Comparison of ENCODE assay signal across 15 cellular contexts in the genomic region with DNA sequence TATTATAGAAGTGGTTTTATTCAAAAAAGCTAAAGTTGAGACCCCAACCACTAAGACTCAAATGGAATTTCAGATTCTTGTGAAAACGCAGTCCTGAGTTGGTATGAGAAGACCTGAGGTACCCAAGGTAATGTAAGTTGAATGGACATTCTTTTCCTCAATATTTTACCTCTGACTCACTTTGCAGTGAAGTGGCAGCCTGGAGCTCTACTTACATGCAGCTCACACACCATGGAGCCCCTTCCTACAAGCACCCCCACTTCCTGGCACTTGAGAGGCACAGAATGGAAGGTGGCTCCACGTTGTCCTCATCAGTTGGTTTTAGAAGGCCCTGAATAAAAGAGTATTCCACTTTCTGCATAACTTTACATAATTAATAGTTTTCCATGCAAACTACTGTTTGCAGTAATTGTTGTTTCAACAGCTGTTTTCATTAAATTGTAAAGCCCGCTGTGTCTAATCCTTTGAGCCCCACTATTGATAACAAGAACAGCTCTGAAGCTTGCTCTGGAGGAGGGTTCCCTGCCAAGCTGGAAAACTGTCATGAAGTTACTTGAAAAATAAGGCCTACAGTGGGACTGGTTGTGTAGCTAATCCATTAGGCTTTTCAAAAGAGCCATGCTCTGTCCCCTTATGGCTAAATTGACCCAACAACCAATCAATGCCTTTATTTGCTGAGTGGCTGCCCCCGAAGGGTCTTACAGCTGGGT.
DNase-seq lines count a peak whose midpoint lies in the region; ATAC-seq, FAIRE-seq and TF ChIP-seq lines count a peak whose summit lies in the region.
"Had no signal": no experiment of that assay in that cellular context is flagged by ENCODE, and none has a peak within 500 bp of the region (broad histone marks: within the 10 kb centered on the region; RNA-seq: fewer than 3 reads in every experiment).

No MANE protein-coding gene starts in this region.

- H3K4me3 ChIP-seq in choroid plexus epithelial cell (ENCODE audit: low read depth, low read length): no peak overlapping the region
- H3K4me3 ChIP-seq: coronary artery, ovary, uterus had no signal

- peak; percentile 30 for DNase-seq in 8988T
- peak; percentile 34 for DNase-seq in HTR-8/SVneo (ENCODE audit: insufficient read length, low spot score)
- peak; percentile 23 for DNase-seq in choroid plexus epithelial cell (ENCODE audit: low read depth)
- no peak for DNase-seq in putamen (ENCODE audit: low spot score)
- DNase-seq in activated T-helper 2 cell treated with anti-CD3 and anti-CD28 coated beads, Interferon-gamma antibody, Interleukin-2, Interleukin-4, amounts not matched to agents 10 μg/mL and 5 μg/mL and 100 μg/mL, durations not matched to agents 14 hours and 24 hours and 36 hours (ENCODE audit: low spot score): no peak
- DNase-seq: NCI-H524 treated with DMSO at 0.1 percent for 48 hours, ovary, SHP77 treated with DMSO at 0.1 percent for 48 hours, uterus had no signal

- FAIRE-seq in HTR-8/SVneo (lab: Jason Lieb, UNC): no peak
- FAIRE-seq: H1 had no signal

- H3K9me3 Mint-ChIP-seq in activated T-helper 2 cell treated with anti-CD3 and anti-CD28 coated beads, Interferon-gamma antibody, Interleukin-2, Interleukin-4, amounts not matched to agents 10 μg/mL and 5 μg/mL and 100 μg/mL, durations not matched to agents 14 hours and 24 hours and 36 hours: no peaks in the 10 kb centered on the region
- H3K9me3 Mint-ChIP-seq: activated naive CD4-positive, alpha-beta T cell treated with anti-CD3 and anti-CD28 coated beads, Interleukin-2, amount 50 U/mL, for 72 hours had no signal

- ATAC-seq in HG03139 (IDR thresholded peaks at IDR 0.05; ENCODE audit: unreplicated experiment): no peak
- ATAC-seq in GM21619 (IDR thresholded peaks at IDR 0.05; ENCODE audit: unreplicated experiment): no peak
- ATAC-seq: activated naive CD4-positive, alpha-beta T cell treated with anti-CD3 and anti-CD28 coated beads, Interleukin-2, amount 50 U/mL, for 72 hours had no signal

- H3K4me1 Mint-ChIP-seq in activated T-helper 2 cell treated with anti-CD3 and anti-CD28 coated beads, Interferon-gamma antibody, Interleukin-2, Interleukin-4, amounts not matched to agents 10 μg/mL and 5 μg/mL and 100 μg/mL, durations not matched to agents 14 hours and 24 hours and 36 hours (ENCODE audit: low read depth): no peaks in the 10 kb centered on the region

- no peaks in the 10 kb centered on the region for H3K27me3 ChIP-seq in layer of hippocampus (ENCODE audit: control insufficient read depth, insufficient read depth, low read length)
- H3K27me3 ChIP-seq: ovary, uterus had no signal

- no peak overlapping the region for H3K27ac Mint-ChIP-seq in activated T-helper 2 cell treated with anti-CD3 and anti-CD28 coated beads, Interferon-gamma antibody, Interleukin-2, Interleukin-4, amounts not matched to agents 10 μg/mL and 5 μg/mL and 100 μg/mL, durations not matched to agents 14 hours and 24 hours and 36 hours
- H3K27ac Mint-ChIP-seq: activated naive CD4-positive, alpha-beta T cell treated with anti-CD3 and anti-CD28 coated beads, Interleukin-2, amount 50 U/mL, for 72 hours had no signal

- H3K27ac ChIP-seq in layer of hippocampus (ENCODE audit: low read depth, low read length): peak overlapping the region; percentile 64
- H3K27ac ChIP-seq: ovary, uterus had no signal

- no peaks in the 10 kb centered on the region for H3K36me3 Mint-ChIP-seq in activated T-helper 2 cell treated with anti-CD3 and anti-CD28 coated beads, Interferon-gamma antibody, Interleukin-2, Interleukin-4, amounts not matched to agents 10 μg/mL and 5 μg/mL and 100 μg/mL, durations not matched to agents 14 hours and 24 hours and 36 hours (ENCODE audit: low read depth)
- H3K36me3 Mint-ChIP-seq: activated naive CD4-positive, alpha-beta T cell treated with anti-CD3 and anti-CD28 coated beads, Interleukin-2, amount 50 U/mL, for 72 hours had no signal

- intact Hi-C loops in activated T-helper 2 cell treated with anti-CD3 and anti-CD28 coated beads, Interferon-gamma antibody, Interleukin-2, Interleukin-4, amounts not matched to agents 10 μg/mL and 5 μg/mL and 100 μg/mL, durations not matched to agents 14 hours and 24 hours and 36 hours (cut with micrococcal nuclease): no loop called here

- TF ChIP-seq CTCF in choroid plexus epithelial cell (conservative IDR thresholded peaks at IDR 0.05; ENCODE audit: low read depth, low read length): no peak

- no peaks in the 10 kb centered on the region for H3K27me3 Mint-ChIP-seq in activated T-helper 2 cell treated with anti-CD3 and anti-CD28 coated beads, Interferon-gamma antibody, Interleukin-2, Interleukin-4, amounts not matched to agents 10 μg/mL and 5 μg/mL and 100 μg/mL, durations not matched to agents 14 hours and 24 hours and 36 hours (ENCODE audit: low read depth)

- no peak overlapping the region for H3K4me3 Mint-ChIP-seq in activated T-helper 2 cell treated with anti-CD3 and anti-CD28 coated beads, Interferon-gamma antibody, Interleukin-2, Interleukin-4, amounts not matched to agents 10 μg/mL and 5 μg/mL and 100 μg/mL, durations not matched to agents 14 hours and 24 hours and 36 hours (ENCODE audit: low read depth)

Comparison
In these comparisons a context has a peak if more than half of its experiments do, and no peak if none do; other contexts are left out.
1. DNase-seq: peak in 8988T (single experiment), HTR-8/SVneo (single experiment) and choroid plexus epithelial cell (single experiment); none in putamen (single experiment) and activated T-helper 2 cell treated with anti-CD3 and anti-CD28 coated beads, Interferon-gamma antibody, Interleukin-2, Interleukin-4, amounts not matched to agents 10 μg/mL and 5 μg/mL and 100 μg/mL, durations not matched to agents 14 hours and 24 hours and 36 hours (single experiment).